In the genomic region with DNA sequence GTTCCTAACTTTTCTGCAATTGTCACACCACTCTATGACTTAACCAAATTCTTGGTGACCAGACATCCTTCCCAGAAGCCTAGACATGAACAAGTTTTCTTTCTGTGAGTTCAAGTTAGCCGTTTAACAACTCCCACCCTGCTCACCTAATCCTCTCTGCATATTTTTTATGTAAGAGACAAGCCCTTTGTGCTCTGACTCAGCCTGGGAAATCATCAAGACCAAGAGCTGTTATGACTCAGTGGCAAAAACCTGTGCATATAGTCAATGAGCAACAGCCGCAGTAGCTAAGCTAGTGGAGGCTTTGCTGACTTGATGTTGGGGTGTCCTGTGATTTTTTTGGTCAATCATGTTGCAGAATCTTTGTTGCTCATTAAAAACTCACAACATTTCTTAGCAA, we compare ENCODE assay signal across 10 cellular contexts.
DNase-seq lines count a peak whose midpoint lies in the region; ATAC-seq, FAIRE-seq and TF ChIP-seq lines count a peak whose summit lies in the region.
"Had no signal": no experiment of that assay in that cellular context is flagged by ENCODE, and none has a peak within 500 bp of the region (broad histone marks: within the 10 kb centered on the region; RNA-seq: fewer than 3 reads in every experiment).

No MANE protein-coding gene starts in this region.

- H3K4me3 ChIP-seq in A673 (ENCODE audit: low read depth, low read length, poor library complexity, severe bottlenecking) (no peak overlapping the region), mammary epithelial cell (replicated peaks in 1 of 3; ENCODE audit: insufficient read depth in 1 of 3, low read depth in 2 of 3, low read length in 3 of 3) (no peak overlapping the region)

- H3K4me2 ChIP-seq in mammary epithelial cell (ENCODE audit: insufficient read depth, low read depth, low read length) = no peak overlapping the region

- H3K79me2 ChIP-seq in mammary epithelial cell (ENCODE audit: insufficient read depth, low read length) = no peaks in the 10 kb centered on the region

- H3K36me3 ChIP-seq in A673 (ENCODE audit: insufficient read depth, low read length, poor library complexity, severe bottlenecking) (no peaks in the 10 kb centered on the region), mammary epithelial cell (ENCODE audit: insufficient read depth, low read length) (no peaks in the 10 kb centered on the region)

- FAIRE-seq in GM19239 (lab: Jason Lieb, UNC) = peak; percentile 14

- in situ Hi-C loops in mammary epithelial cell (cut with MboI; ENCODE audit: low sequenced_read_pairs in 2 of 2) = no loop called here

- H3K4me1 ChIP-seq in A673 (ENCODE audit: insufficient read depth, low read length, poor library complexity, severe bottlenecking) (no peaks in the 10 kb centered on the region), mammary epithelial cell (ENCODE audit: insufficient read depth, low read length) (no peaks in the 10 kb centered on the region)

- no peaks in the 10 kb centered on the region for H4K20me1 ChIP-seq in mammary epithelial cell (ENCODE audit: insufficient read depth, low read length)

- H3K4me3 Mint-ChIP-seq in glutamatergic neuron (ENCODE audit: unreplicated experiment) = no peak overlapping the region

- H3K27ac ChIP-seq in A673 (ENCODE audit: low read depth, low read length, poor library complexity, severe bottlenecking) (no peak overlapping the region), mammary epithelial cell (ENCODE audit: insufficient read depth, low read depth, low read length) (no peak overlapping the region)
- H3K27ac ChIP-seq: C4-2B had no signal

- no peaks in the 10 kb centered on the region for H3K9me3 Mint-ChIP-seq in glutamatergic neuron (ENCODE audit: unreplicated experiment)

- H3K36me3 Mint-ChIP-seq in glutamatergic neuron (ENCODE audit: unreplicated experiment) = peaks cover 4% of the 10 kb centered on the region

- H3K4me1 Mint-ChIP-seq in glutamatergic neuron (ENCODE audit: low read depth, unreplicated experiment) = no peaks in the 10 kb centered on the region

- CTCF ChIA-PET in A673 (lab: Charles Lee) (no interaction called here), mammary epithelial cell (lab: Charles Lee; ENCODE audit: low non-redundant PET) (no interaction called here)

- H3K9me3 ChIP-seq in A673 (ENCODE audit: low read depth, low read length, poor library complexity, severe bottlenecking) = no peaks in the 10 kb centered on the region
- H3K9me3 ChIP-seq in mammary epithelial cell (replicated peaks; ENCODE audit: insufficient read depth, low read length) = no peaks in the 10 kb centered on the region

- peak; percentile 98 for ATAC-seq in HG03095 (IDR thresholded peaks at IDR 0.05; ENCODE audit: unreplicated experiment)

- TF ChIP-seq CTCF in A673 (conservative IDR thresholded peaks at IDR 0.05; ENCODE audit: low read depth, low read length) (no peak), mammary epithelial cell (conservative IDR thresholded peaks at IDR 0.05 in 1 of 2, IDR thresholded peaks at IDR 0.05 in 1 of 2; ENCODE audit: extremely low read depth in 1 of 2, insufficient read depth in 1 of 2, low read depth in 1 of 2, low read length in 2 of 2) (no peak), glutamatergic neuron (IDR thresholded peaks at IDR 0.05; ENCODE audit: partially characterized antibody, unreplicated experiment) (no peak)

- peak; percentile 6 for DNase-seq in A673 (ENCODE audit: low spot score)
- no peak for DNase-seq in GM19239 (ENCODE audit: insufficient read length, low spot score)
- peak; percentile 31 for DNase-seq in mammary epithelial cell
- no peak for DNase-seq in SKM-1 treated with dmso at 0.1 percent for 144 hours (lab: John Stamatoyannopoulos, UW; ENCODE audit: unreplicated experiment)
- no peak for DNase-seq in glutamatergic neuron
- DNase-seq in RPMI8226 = no peak
- DNase-seq in germinal center (ENCODE audit: low spot score) = no peak
- DNase-seq: activated CD8-positive, alpha-beta memory T cell treated with anti-CD3 and anti-CD28 coated beads, Interleukin-2, amount 50 U/mL, for 48 hours had no signal

- no peak overlapping the region for H3K27ac Mint-ChIP-seq in glutamatergic neuron (ENCODE audit: unreplicated experiment)

- 44% methylated on average over 2 of the region's 2 CpGs for WGBS in mammary epithelial cell (ENCODE audit: low coverage, missing lambda C conversion rate)

- H3K27me3 ChIP-seq in A673 (replicated peaks; ENCODE audit: insufficient read depth, low read depth, low read length, poor library complexity) (no peaks in the 10 kb centered on the region), mammary epithelial cell (ENCODE audit: insufficient read depth, low read length) (no peaks in the 10 kb centered on the region)

- BruUV-seq in A673 (replicated peaks; lab: Mats Ljungman, UMichigan) = no TSS peak
- BruUV-seq in mammary epithelial cell (replicated peaks; lab: Mats Ljungman, UMichigan) = no TSS peak

- dilution Hi-C loops in mammary epithelial cell (cut with HindIII; ENCODE audit: low sequenced_read_pairs) = no loop called here

- intact Hi-C loops in A673 (cut with micrococcal nuclease; ENCODE audit: unreplicated experiment) = no loop called here
- intact Hi-C loops in mammary epithelial cell (cut with micrococcal nuclease) = no loop called here

- H3K9ac ChIP-seq in mammary epithelial cell (ENCODE audit: insufficient read depth, low read length) = no peak overlapping the region

- POLR2A ChIA-PET in A673 (lab: Charles Lee; ENCODE audit: low non-redundant PET) = no interaction called here

- H3K27me3 Mint-ChIP-seq in glutamatergic neuron (ENCODE audit: unreplicated experiment) = no peaks in the 10 kb centered on the region

- no peak overlapping the region for H2AFZ ChIP-seq in mammary epithelial cell (ENCODE audit: low read depth, low read length)

Comparison
In these comparisons a context has a peak if more than half of its experiments do, and no peak if none do; other contexts are left out.
1. DNase-seq: peak in A673 (single experiment) and mammary epithelial cell (single experiment); none in GM19239 (single experiment), SKM-1 treated with dmso at 0.1 percent for 144 hours (single experiment), glutamatergic neuron (single experiment), RPMI8226 (single experiment) and germinal center (single experiment).